18 cellular contexts compared by ENCODE assay signal in the genomic region with DNA sequence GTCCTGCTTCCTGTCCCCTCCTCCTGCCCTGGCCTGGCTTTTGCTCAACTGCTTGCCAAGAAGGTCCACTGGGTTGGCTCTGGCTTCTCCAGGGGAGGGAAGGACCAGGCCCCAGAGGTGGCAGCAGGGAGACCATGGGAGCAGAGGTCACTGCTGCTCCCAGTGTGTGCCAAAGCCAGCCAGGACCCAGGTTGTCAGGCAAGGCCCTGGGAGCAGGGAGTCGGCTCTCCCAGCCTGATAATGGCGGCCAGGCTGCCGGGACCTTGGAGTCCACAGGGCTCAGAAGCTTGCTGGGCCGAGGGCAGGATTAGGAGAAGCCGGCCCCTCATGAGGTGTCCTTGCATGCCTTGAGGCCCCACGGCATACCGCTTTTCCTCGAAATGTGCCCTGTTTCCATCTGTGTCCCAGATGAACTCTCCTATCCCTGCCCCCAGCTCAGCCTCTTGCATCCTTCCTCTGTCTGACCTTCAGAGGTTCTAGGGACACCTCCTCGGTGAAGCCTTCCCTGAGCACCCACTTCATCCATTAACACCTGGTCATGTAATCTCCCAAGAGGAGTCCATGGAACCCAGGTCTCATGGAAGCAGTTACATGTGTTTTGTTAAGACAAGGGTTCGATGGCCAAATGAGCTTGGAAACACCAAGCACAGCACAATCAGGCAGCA.
DNase-seq lines count a peak whose midpoint lies in the region; ATAC-seq and TF ChIP-seq lines count a peak whose summit lies in the region.
"Had no signal": no experiment of that assay in that cellular context is flagged by ENCODE, and none has a peak within 500 bp of the region (broad histone marks: within the 10 kb centered on the region; RNA-seq: fewer than 3 reads in every experiment).

No MANE protein-coding gene starts in this region.

- ATAC-seq in psoas muscle (no peak), HG03175 (IDR thresholded peaks at IDR 0.05; ENCODE audit: unreplicated experiment) (no peak)
- ATAC-seq: HCT116; naive thymus-derived CD8-positive, alpha-beta T cell; T-cell had no signal

- H3K9me2 ChIP-seq in OCI-LY7 (ENCODE audit: insufficient read depth, low read length) = no peaks in the 10 kb centered on the region

- no peak for TF ChIP-seq CTCF in AG10803 (conservative IDR thresholded peaks at IDR 0.05; ENCODE audit: low read length)
- TF ChIP-seq CTCF in RWPE1 (conservative IDR thresholded peaks at IDR 0.05; ENCODE audit: low read depth) = no peak
- TF ChIP-seq CTCF in fibroblast of lung (conservative IDR thresholded peaks at IDR 0.05 in 1 of 2, IDR thresholded peaks at IDR 0.05 in 1 of 2; ENCODE audit: low read depth in 1 of 2, low read length in 2 of 2) = no peak
- no peak for TF ChIP-seq CTCF in psoas muscle (IDR thresholded peaks at IDR 0.05)
- no peak for TF ChIP-seq CTCF in OCI-LY7 (conservative IDR thresholded peaks at IDR 0.05; ENCODE audit: low read length)

- CTCF ChIA-PET in RWPE1 (lab: Yijun Ruan, JAX) = no interaction called here
- CTCF ChIA-PET in OCI-LY7 (lab: Charles Lee; ENCODE audit: unreplicated experiment) = no interaction called here

- H4K20me1 ChIP-seq in fibroblast of lung (ENCODE audit: control insufficient read depth, extremely low read depth, insufficient read depth, low read length) (no peaks in the 10 kb centered on the region), OCI-LY7 (ENCODE audit: insufficient read depth, low read length) (no peaks in the 10 kb centered on the region; the same call in 1 of the 2 replicates)

- WGBS in psoas muscle, 3 donors = 78 to 89% (median 83%) methylated on average over 10 of the region's 10 CpGs

- H3K79me2 ChIP-seq in fibroblast of lung (ENCODE audit: control insufficient read depth, insufficient read depth, low read length) = no peaks in the 10 kb centered on the region
- no peaks in the 10 kb centered on the region for H3K79me2 ChIP-seq in OCI-LY7 (ENCODE audit: insufficient read depth, low read depth, low read length)

- peak; percentile 56 for DNase-seq in AG10803 (ENCODE audit: low read depth)
- no peak for DNase-seq in RWPE1 (ENCODE audit: low spot score)
- no peak for DNase-seq in fibroblast of lung (ENCODE audit: low read depth in 2 of 2)
- DNase-seq in psoas muscle = no peak
- no peak for DNase-seq in OCI-LY7 (ENCODE audit: low spot score)
- no peak for DNase-seq in AG08395 (ENCODE audit: low spot score)
- DNase-seq in KG1 (lab: John Stamatoyannopoulos, UW) = no peak
- DNase-seq: activated CD4-positive, alpha-beta T cell treated with anti-CD3 and anti-CD28 coated beads, Interleukin-2, amount 50 U/mL, for 48 hours; activated T-cell treated with anti-CD3 and anti-CD28 coated beads for 4 hours; EL; KBM-7; naive thymus-derived CD8-positive, alpha-beta T cell; NCI-H510A; stimulated activated naive CD4-positive, alpha-beta T cell; T-cell had no signal

- no peak overlapping the region for H3K4me3 ChIP-seq in AG10803 (ENCODE audit: low read length)
- H3K4me3 ChIP-seq in fibroblast of lung (replicated peaks in 1 of 4; ENCODE audit: control extremely low read depth in 1 of 4, insufficient read depth in 1 of 4, low read depth in 3 of 4, low read length in 4 of 4) = no peak overlapping the region
- H3K4me3 ChIP-seq in psoas muscle = no peak overlapping the region
- no peak overlapping the region for H3K4me3 ChIP-seq in OCI-LY7 (ENCODE audit: low read depth, low read length, poor library complexity, severe bottlenecking)
- H3K4me3 ChIP-seq: upper lobe of left lung had no signal

- no TSS peak for BruUV-seq in OCI-LY7 (replicated peaks; lab: Mats Ljungman, UMichigan)

- no peak overlapping the region for H3K9ac ChIP-seq in fibroblast of lung (ENCODE audit: insufficient read depth, low read length)

- H3K27ac ChIP-seq in RWPE1 (peak overlapping the region; percentile 29), fibroblast of lung (ENCODE audit: insufficient read depth, low read length) (peak overlapping the region; percentile 65), psoas muscle (peak overlapping the region; percentile 74), OCI-LY7 (ENCODE audit: low read depth, low read length, poor library complexity, severe bottlenecking) (no peak overlapping the region)

- peaks cover 72% of the 10 kb centered on the region for H3K4me1 ChIP-seq in fibroblast of lung (ENCODE audit: control insufficient read depth, extremely low read depth, insufficient read depth, low read length)
- H3K4me1 ChIP-seq in psoas muscle = peaks cover 96% of the 10 kb centered on the region
- no peaks in the 10 kb centered on the region for H3K4me1 ChIP-seq in OCI-LY7 (ENCODE audit: insufficient read depth, low read length, poor library complexity, severe bottlenecking)

- H2AFZ ChIP-seq in fibroblast of lung (ENCODE audit: low read length) = no peak overlapping the region
- no peak overlapping the region for H2AFZ ChIP-seq in OCI-LY7 (ENCODE audit: low read length)

- H3K4me2 ChIP-seq in fibroblast of lung (ENCODE audit: extremely low read depth, insufficient read depth, low read length) (peak overlapping the region; percentile 49), OCI-LY7 (ENCODE audit: low read length) (no peak overlapping the region)

- intact Hi-C loops in psoas muscle (cut with DNase I) (loop anchor here (5.0 kb wide), 2 partner anchors 35 to 45 kb away; no protein-coding TSS in a partner anchor), OCI-LY7 (cut with micrococcal nuclease; ENCODE audit: unreplicated experiment) (no loop called here)

- POLR2A ChIA-PET in RWPE1 (lab: Yijun Ruan, JAX; ENCODE audit: low non-redundant PET) (no interaction called here), OCI-LY7 (lab: Charles Lee) (no interaction called here)

- peaks cover 36% of the 10 kb centered on the region for H3K36me3 ChIP-seq in fibroblast of lung (ENCODE audit: control insufficient read depth, insufficient read depth, low read length)
- peaks cover 0 to 28% of the 10 kb centered on the region in 2 donors for H3K36me3 ChIP-seq in psoas muscle (ENCODE audit: insufficient read depth in 1 of 2, low read depth in 1 of 2)
- H3K36me3 ChIP-seq in OCI-LY7 (ENCODE audit: insufficient read depth, low read length) = no peaks in the 10 kb centered on the region

- H3K27me3 ChIP-seq in fibroblast of lung (ENCODE audit: control insufficient read depth, insufficient read depth, low read length) (no peaks in the 10 kb centered on the region), psoas muscle (ENCODE audit: insufficient read depth in 3 of 3, low read length in 2 of 3) (no peaks in the 10 kb centered on the region)
- H3K27me3 ChIP-seq: upper lobe of left lung had no signal

- H3K9me3 ChIP-seq in fibroblast of lung (ENCODE audit: control insufficient read depth, insufficient read depth, low read depth, low read length) = no peaks in the 10 kb centered on the region
- no peaks in the 10 kb centered on the region for H3K9me3 ChIP-seq in psoas muscle
- H3K9me3 ChIP-seq in OCI-LY7 (ENCODE audit: low read length) = no peaks in the 10 kb centered on the region
- H3K9me3 ChIP-seq: upper lobe of left lung had no signal
